Comparison of ENCODE assay signal across 9 cellular contexts in the genomic region with DNA sequence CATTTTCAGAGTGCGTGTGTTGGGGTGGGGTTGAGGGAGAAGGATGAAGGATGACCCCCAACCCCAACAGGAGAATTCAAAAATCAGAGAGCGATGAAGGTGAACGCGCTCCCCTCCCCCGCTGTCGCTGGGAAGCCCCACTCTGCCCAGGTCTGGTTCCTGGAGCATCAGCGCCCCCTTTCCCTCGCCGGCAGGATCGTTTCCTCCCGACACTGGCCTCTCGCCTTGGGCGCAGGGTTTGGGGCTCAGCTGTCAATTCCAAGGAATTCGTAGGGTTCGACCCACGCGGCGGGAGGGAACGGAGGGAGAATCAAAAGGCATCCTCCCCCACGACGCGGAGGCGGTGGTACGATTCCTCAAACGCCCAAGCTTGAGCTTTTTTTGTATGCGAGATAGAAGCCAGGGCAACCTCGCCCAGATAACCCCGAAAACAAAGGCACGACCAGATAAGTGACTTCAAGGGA. TPM values are rescaled to one million over a fixed set of nuclear protein-coding genes. Genes with fewer than 3 reads are reported as not detected.
DNase-seq lines count a peak whose midpoint lies in the region; ATAC-seq, FAIRE-seq and TF ChIP-seq lines count a peak whose summit lies in the region.
"Had no signal": no experiment of that assay in that cellular context is flagged by ENCODE, and none has a peak within 500 bp of the region (broad histone marks: within the 10 kb centered on the region; RNA-seq: fewer than 3 reads in every experiment).

No MANE protein-coding gene starts in this region.

- H2AFZ ChIP-seq in Karpas-422 (ENCODE audit: low read length): peak overlapping the region; percentile 87

- H3K27me3 Mint-ChIP-seq in activated B cell treated with CpG ODN at 0.5 μM for 24 hours: peaks cover 74% of the 10 kb centered on the region
- peaks cover 29 to 92% (median 68%) of the 10 kb centered on the region in 5 donors for H3K27me3 Mint-ChIP-seq in naive thymus-derived CD8-positive, alpha-beta T cell

- FAIRE-seq in urothelium cell line (lab: Jason Lieb, UNC): peak; percentile 61
- FAIRE-seq: islet of Langerhans had no signal

- H3K36me3 Mint-ChIP-seq in activated B cell treated with CpG ODN at 0.5 μM for 24 hours (ENCODE audit: low read depth): no peaks in the 10 kb centered on the region
- peaks cover 0 to 3% (median 0%) of the 10 kb centered on the region in 3 donors for H3K36me3 Mint-ChIP-seq in naive thymus-derived CD8-positive, alpha-beta T cell

- H3K27ac Mint-ChIP-seq in activated B cell treated with CpG ODN at 0.5 μM for 24 hours: no peak overlapping the region
- H3K27ac Mint-ChIP-seq in naive thymus-derived CD8-positive, alpha-beta T cell: peak overlapping the region in 1 of 10 donors; percentile 30

- H3K27me3 ChIP-seq in Karpas-422 (ENCODE audit: low read length): no peaks in the 10 kb centered on the region

- H3K4me1 ChIP-seq in Karpas-422 (ENCODE audit: low read length): peaks cover 18% of the 10 kb centered on the region

- POLR2A ChIA-PET in activated B cell treated with CpG ODN at 0.5 μM for 24 hours (lab: Charles Lee): no interaction called here
- POLR2A ChIA-PET in naive thymus-derived CD8-positive, alpha-beta T cell (lab: Charles Lee): no interaction called here

- DNase-seq in activated T-cell treated with anti-CD3 and anti-CD28 coated beads for 48 hours (ENCODE audit: low read depth): peak; percentile 51
- DNase-seq in activated T-cell treated with anti-CD3 and anti-CD28 coated beads for 4 hours: no peak
- peak; percentile 89 for DNase-seq in Karpas-422
- peak; percentile 17 for DNase-seq in activated B cell treated with CpG ODN at 0.5 μM for 24 hours
- peak; percentile 84 for DNase-seq in fibroblast of peridontal ligament (ENCODE audit: extremely low read depth)
- DNase-seq in naive thymus-derived CD8-positive, alpha-beta T cell: peak in 1 of 10 donors; percentile 32
- peak; percentile 91 for DNase-seq in urothelium cell line (ENCODE audit: low spot score)
- DNase-seq in NCI-H146 treated with DMSO at 0.1 percent for 48 hours (lab: John Stamatoyannopoulos, UW; ENCODE audit: unreplicated experiment): no peak

- H3K4me3 ChIP-seq in Karpas-422 (ENCODE audit: low read length): peak overlapping the region; percentile 70

- H3K4me2 ChIP-seq in Karpas-422 (ENCODE audit: low read depth, low read length, poor library complexity, severe bottlenecking): peak overlapping the region; percentile 92

- peak overlapping the region; percentile 76 for H3K4me3 Mint-ChIP-seq in activated B cell treated with CpG ODN at 0.5 μM for 24 hours
- H3K4me3 Mint-ChIP-seq in naive thymus-derived CD8-positive, alpha-beta T cell: peak overlapping the region in 8 of 10 donors; percentile 25 to 87 (median 80)

- peaks cover 55% of the 10 kb centered on the region for H3K4me1 Mint-ChIP-seq in activated B cell treated with CpG ODN at 0.5 μM for 24 hours
- peaks cover 17 to 57% (median 52%) of the 10 kb centered on the region in 4 donors for H3K4me1 Mint-ChIP-seq in naive thymus-derived CD8-positive, alpha-beta T cell

- CTCF ChIA-PET in activated B cell treated with CpG ODN at 0.5 μM for 24 hours (lab: Charles Lee): interaction anchor here (1.0 kb wide), 1 partner anchor 298 kb away, joined by 3 read pairs; no protein-coding TSS in a partner anchor

- no peaks in the 10 kb centered on the region for H3K9me3 Mint-ChIP-seq in activated B cell treated with CpG ODN at 0.5 μM for 24 hours
- no peaks in the 10 kb centered on the region for H3K9me3 Mint-ChIP-seq in naive thymus-derived CD8-positive, alpha-beta T cell

- no peaks in the 10 kb centered on the region for H3K36me3 ChIP-seq in Karpas-422 (ENCODE audit: insufficient read depth, low read length)

- H3K27ac ChIP-seq in Karpas-422 (ENCODE audit: low read length): no peak overlapping the region

- no peaks in the 10 kb centered on the region for H3K9me3 ChIP-seq in Karpas-422 (ENCODE audit: low read length)

- H3K9me2 ChIP-seq in Karpas-422 (replicated peaks; ENCODE audit: insufficient read depth, low read length): no peaks in the 10 kb centered on the region

- no peaks in the 10 kb centered on the region for H3K79me2 ChIP-seq in Karpas-422 (ENCODE audit: low read length)

- ATAC-seq in activated B cell treated with CpG ODN at 0.5 μM for 24 hours (ENCODE audit: low read depth): peak; percentile 28
- peak in 1 of 2 donors; percentile 47 for ATAC-seq in naive thymus-derived CD8-positive, alpha-beta T cell

- no peaks in the 10 kb centered on the region for H4K20me1 ChIP-seq in Karpas-422 (ENCODE audit: insufficient read depth, low read depth, low read length)

- H3K9ac ChIP-seq in Karpas-422 (ENCODE audit: low read length): peak overlapping the region; percentile 60

- intact Hi-C loops in activated B cell treated with CpG ODN at 0.5 μM for 24 hours (cut with micrococcal nuclease): no loop called here

- TF ChIP-seq CTCF in activated B cell treated with CpG ODN at 0.5 μM for 24 hours (IDR thresholded peaks at IDR 0.05): no peak

RNA-seq across cellular contexts. Expression of gene PDGFRA, which starts 1.0 kb away (rescaled TPM):
- not detected in 2 replicates for total RNA-seq in Karpas-422 (2014; rRNA removed; shearing (Covaris generic); ENCODE audit: low replicate concordance)
- total RNA-seq in activated B cell treated with CpG ODN at 0.5 μM for 24 hours: not detected in 2 replicates
- not detected for total RNA-seq in naive thymus-derived CD8-positive, alpha-beta T cell
- polyA plus RNA-seq in naive thymus-derived CD8-positive, alpha-beta T cell: not detected

Comparison
In these comparisons a context has a peak if more than half of its experiments do, and no peak if none do; other contexts are left out.
1. DNase-seq: peak in activated T-cell treated with anti-CD3 and anti-CD28 coated beads for 48 hours (single experiment), Karpas-422 (single experiment), activated B cell treated with CpG ODN at 0.5 μM for 24 hours (single experiment), fibroblast of peridontal ligament (single experiment) and urothelium cell line (single experiment); none in activated T-cell treated with anti-CD3 and anti-CD28 coated beads for 4 hours (single experiment) and NCI-H146 treated with DMSO at 0.1 percent for 48 hours (single experiment).